ENCODE assay signal across 1 cellular context in the genomic region with DNA sequence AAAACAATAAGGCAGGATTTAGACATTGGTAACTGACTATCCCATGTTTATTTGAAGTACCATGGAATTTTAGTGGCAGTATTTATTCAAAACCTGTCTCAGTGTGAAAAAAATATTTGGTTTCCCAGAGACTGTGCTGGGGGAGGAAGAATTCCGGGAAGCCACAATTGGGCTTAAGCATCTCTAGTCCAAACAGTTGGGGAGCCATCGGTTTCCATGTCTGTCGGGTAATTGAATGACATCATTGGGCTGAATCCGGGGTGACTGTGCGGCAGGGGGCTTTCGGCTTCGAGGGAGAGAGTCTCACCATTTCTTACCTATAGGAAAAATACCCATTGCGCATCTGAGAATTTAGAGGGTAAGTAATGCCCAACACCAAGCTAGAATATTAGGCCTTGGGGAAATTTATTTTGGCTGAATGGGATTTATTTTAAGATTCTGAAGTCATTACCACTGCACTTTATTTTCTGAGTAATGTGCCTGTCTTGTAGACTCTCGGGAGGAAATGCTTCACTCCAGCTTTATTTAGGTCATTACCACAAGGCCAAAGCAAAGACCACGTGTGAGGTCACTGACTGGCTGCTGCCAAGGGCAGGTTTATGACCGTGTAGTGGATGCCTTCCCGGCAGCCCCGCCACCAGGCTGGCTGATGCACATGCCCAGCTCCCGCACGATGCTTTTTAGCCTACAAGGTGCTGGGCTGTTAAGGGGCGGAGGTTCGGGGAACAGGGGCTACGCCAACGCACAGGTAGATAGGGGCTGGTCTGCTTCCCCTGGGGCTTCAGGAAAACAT.
TF ChIP-seq lines count a peak whose summit lies in the region.

No MANE protein-coding gene starts in this region.

TF ChIP-seq in WTC11, 78 proteins besides CTCF, POLR2A, EP300 and RAD21 (continued from another document):
- TF ChIP-seq, protein P1, sequence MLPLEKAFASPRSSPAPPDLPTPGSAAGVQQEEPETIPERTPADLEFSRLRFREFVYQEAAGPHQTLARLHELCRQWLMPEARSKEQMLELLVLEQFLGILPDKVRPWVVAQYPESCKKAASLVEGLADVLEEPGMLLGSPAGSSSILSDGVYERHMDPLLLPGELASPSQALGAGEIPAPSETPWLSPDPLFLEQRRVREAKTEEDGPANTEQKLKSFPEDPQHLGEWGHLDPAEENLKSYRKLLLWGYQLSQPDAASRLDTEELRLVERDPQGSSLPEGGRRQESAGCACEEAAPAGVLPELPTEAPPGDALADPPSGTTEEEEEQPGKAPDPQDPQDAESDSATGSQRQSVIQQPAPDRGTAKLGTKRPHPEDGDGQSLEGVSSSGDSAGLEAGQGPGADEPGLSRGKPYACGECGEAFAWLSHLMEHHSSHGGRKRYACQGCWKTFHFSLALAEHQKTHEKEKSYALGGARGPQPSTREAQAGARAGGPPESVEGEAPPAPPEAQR (CRISPR knock-in tag; IDR thresholded peaks at IDR 0.05) = no peak
- TF ChIP-seq KAT7 (CRISPR knock-in tag; IDR thresholded peaks at IDR 0.05; ENCODE audit: borderline replicate concordance) (no peak), FOXJ3 (CRISPR knock-in tag; IDR thresholded peaks at IDR 0.05; ENCODE audit: borderline replicate concordance) (no peak)
